In the genomic region with DNA sequence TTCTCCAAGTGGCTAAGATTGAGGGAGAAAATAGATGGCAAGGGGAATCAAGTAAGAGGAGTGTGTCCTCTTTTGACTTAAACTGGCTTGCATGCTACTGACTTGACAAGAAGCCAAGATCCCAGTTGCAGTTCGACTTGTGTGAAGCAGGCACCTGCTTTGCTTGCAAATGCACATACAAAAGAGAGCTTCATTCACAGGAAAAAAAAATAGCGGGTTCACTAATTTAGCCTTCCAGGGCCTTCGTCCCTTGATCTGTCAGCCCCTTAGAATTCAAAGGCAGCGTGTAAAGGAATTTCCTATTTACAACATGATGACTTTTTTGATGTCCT, we compare ENCODE assay signal across 9 cellular contexts.
A peak's percentile ranks its signal among the peaks of the same experiment; 100 is the strongest.
DNase-seq lines count a peak whose midpoint lies in the region; ATAC-seq and TF ChIP-seq lines count a peak whose summit lies in the region.
"Had no signal": no experiment of that assay in that cellular context is flagged by ENCODE, and none has a peak within 500 bp of the region (broad histone marks: within the 10 kb centered on the region; RNA-seq: fewer than 3 reads in every experiment).

No MANE protein-coding gene starts in this region.

- no peaks in the 10 kb centered on the region for H3F3A ChIP-seq in SK-N-SH (replicated peaks; ENCODE audit: insufficient read depth)

- H2AFZ ChIP-seq in SK-N-SH (ENCODE audit: low read depth), result no peak overlapping the region

- no peak for DNase-seq in T-helper 1 cell
- DNase-seq in activated CD8-positive, alpha-beta T cell treated with anti-CD3 and anti-CD28 coated beads, Interleukin-2, amount 10 ng/mL, durations not matched to agents 7 days and 5 days, result no peak
- DNase-seq in putamen (ENCODE audit: low spot score), result peak; percentile 67
- DNase-seq in activated CD8-positive, alpha-beta memory T cell treated with anti-CD3 and anti-CD28 coated beads for 24 hours, result no peak
- DNase-seq in SK-N-SH, result no peak
- no peak for DNase-seq in sciatic nerve (ENCODE audit: low spot score)
- DNase-seq: HFFc6 had no signal

- H3K27me3 Mint-ChIP-seq in T-helper 1 cell treated with Interleukin-12 subunit alpha and Interleukin-12 subunit beta and Interleukin-4 antibody, amounts not matched to agents 30 μg/mL and 1 μg/mL, for 36 hours (ENCODE audit: low read depth), result no peaks in the 10 kb centered on the region
- H3K27me3 Mint-ChIP-seq in activated CD8-positive, alpha-beta T cell treated with anti-CD3 and anti-CD28 coated beads, Interleukin-2, amount 10 ng/mL, durations not matched to agents 7 days and 5 days (ENCODE audit: low read depth), result no peaks in the 10 kb centered on the region

- no peak overlapping the region for H3K27ac ChIP-seq in SK-N-SH (ENCODE audit: low read depth in 2 of 2, low read length in 1 of 2)

- no peaks in the 10 kb centered on the region for H3K27me3 ChIP-seq in SK-N-SH (ENCODE audit: insufficient read depth)

- no peaks in the 10 kb centered on the region for H3K4me1 ChIP-seq in SK-N-SH (ENCODE audit: control insufficient read depth in 1 of 2, insufficient read depth in 2 of 2, low read depth in 1 of 2, low read length in 1 of 2)

- no peak overlapping the region for H3K4me3 ChIP-seq in SK-N-SH (ENCODE audit: low read depth in 2 of 2, low read length in 1 of 2)

- H3K36me3 Mint-ChIP-seq in T-helper 1 cell treated with Interleukin-12 subunit alpha and Interleukin-12 subunit beta and Interleukin-4 antibody, amounts not matched to agents 30 μg/mL and 1 μg/mL, for 36 hours (ENCODE audit: low read depth), result peaks cover 55% of the 10 kb centered on the region
- peaks cover 94% of the 10 kb centered on the region for H3K36me3 Mint-ChIP-seq in activated CD8-positive, alpha-beta T cell treated with anti-CD3 and anti-CD28 coated beads, Interleukin-2, amount 10 ng/mL, durations not matched to agents 7 days and 5 days (ENCODE audit: low read depth)

- POLR2A ChIA-PET in activated CD8-positive, alpha-beta T cell treated with anti-CD3 and anti-CD28 coated beads, Interleukin-2, amount 10 ng/mL, durations not matched to agents 7 days and 5 days (lab: Charles Lee), result interaction anchor here (0.6 to 4.0 kb wide), 16 partner anchors 18 to 104 kb away, joined by 3 to 42 read pairs (median 4); no protein-coding TSS in a partner anchor
- POLR2A ChIA-PET in SK-N-SH (lab: Yijun Ruan, JAX), result no interaction called here

- H4K20me1 ChIP-seq in SK-N-SH (ENCODE audit: insufficient read depth), result no peaks in the 10 kb centered on the region

- H3K27ac Mint-ChIP-seq in T-helper 1 cell treated with Interleukin-12 subunit alpha and Interleukin-12 subunit beta and Interleukin-4 antibody, amounts not matched to agents 30 μg/mL and 1 μg/mL, for 36 hours, result peak overlapping the region; percentile 76
- peak overlapping the region; percentile 84 for H3K27ac Mint-ChIP-seq in activated CD8-positive, alpha-beta T cell treated with anti-CD3 and anti-CD28 coated beads, Interleukin-2, amount 10 ng/mL, durations not matched to agents 7 days and 5 days
- H3K27ac Mint-ChIP-seq: HFFc6 had no signal

- no peaks in the 10 kb centered on the region for H3K9me2 ChIP-seq in SK-N-SH

- peak; percentile 36 for ATAC-seq in HG02840 (IDR thresholded peaks at IDR 0.05; ENCODE audit: low FRiP score, unreplicated experiment)
- peak; percentile 14 for ATAC-seq in activated CD8-positive, alpha-beta T cell treated with anti-CD3 and anti-CD28 coated beads, Interleukin-2, amount 10 ng/mL, durations not matched to agents 7 days and 5 days
- no peak for ATAC-seq in sciatic nerve

- intact Hi-C loops in sciatic nerve (cut with DNase I), result no loop called here

- H3K79me2 ChIP-seq in SK-N-SH (ENCODE audit: insufficient read depth), result no peaks in the 10 kb centered on the region

- no peaks in the 10 kb centered on the region for H3K36me3 ChIP-seq in SK-N-SH (replicated peaks in 1 of 2; ENCODE audit: control insufficient read depth in 1 of 2, insufficient read depth in 2 of 2, low read length in 1 of 2)

- H3K4me3 Mint-ChIP-seq in T-helper 1 cell treated with Interleukin-12 subunit alpha and Interleukin-12 subunit beta and Interleukin-4 antibody, amounts not matched to agents 30 μg/mL and 1 μg/mL, for 36 hours, result peak overlapping the region; percentile 63
- H3K4me3 Mint-ChIP-seq in activated CD8-positive, alpha-beta T cell treated with anti-CD3 and anti-CD28 coated beads, Interleukin-2, amount 10 ng/mL, durations not matched to agents 7 days and 5 days, result peak overlapping the region; percentile 65
- H3K4me3 Mint-ChIP-seq: HFFc6 had no signal

- no peak for TF ChIP-seq EP300 in SK-N-SH (IDR thresholded peaks at IDR 0.05; ENCODE audit: borderline replicate concordance in 1 of 2, low read depth in 1 of 2, low read length in 1 of 2)

- no peak for TF ChIP-seq RAD21 in SK-N-SH (IDR thresholded peaks at IDR 0.05; ENCODE audit: low read length)

- 37% methylated on average over 4 of the region's 4 CpGs for WGBS in SK-N-SH (ENCODE audit: low lambda C conversion rate)

- H3K4me1 Mint-ChIP-seq in T-helper 1 cell treated with Interleukin-12 subunit alpha and Interleukin-12 subunit beta and Interleukin-4 antibody, amounts not matched to agents 30 μg/mL and 1 μg/mL, for 36 hours (ENCODE audit: low read depth), result peaks cover 87% of the 10 kb centered on the region
- peaks cover 97% of the 10 kb centered on the region for H3K4me1 Mint-ChIP-seq in activated CD8-positive, alpha-beta T cell treated with anti-CD3 and anti-CD28 coated beads, Interleukin-2, amount 10 ng/mL, durations not matched to agents 7 days and 5 days (ENCODE audit: low read depth)

- no peak overlapping the region for H3K9ac ChIP-seq in SK-N-SH

- no peaks in the 10 kb centered on the region for H3K9me3 Mint-ChIP-seq in T-helper 1 cell treated with Interleukin-12 subunit alpha and Interleukin-12 subunit beta and Interleukin-4 antibody, amounts not matched to agents 30 μg/mL and 1 μg/mL, for 36 hours
- H3K9me3 Mint-ChIP-seq in activated CD8-positive, alpha-beta T cell treated with anti-CD3 and anti-CD28 coated beads, Interleukin-2, amount 10 ng/mL, durations not matched to agents 7 days and 5 days (ENCODE audit: insufficient read depth), result no peaks in the 10 kb centered on the region

- CTCF ChIA-PET in activated CD8-positive, alpha-beta T cell treated with anti-CD3 and anti-CD28 coated beads, Interleukin-2, amount 10 ng/mL, durations not matched to agents 7 days and 5 days (lab: Charles Lee), result interaction anchor here (0.6 to 1.6 kb wide), 9 partner anchors 16 to 294 kb away, joined by 3 to 8 read pairs (median 4); no protein-coding TSS in a partner anchor
- CTCF ChIA-PET in SK-N-SH (lab: Yijun Ruan, JAX), result no interaction called here

- H3K9me3 ChIP-seq in SK-N-SH, result no peaks in the 10 kb centered on the region; the same call in 1 of the 2 replicates

- no peak for TF ChIP-seq CTCF in SK-N-SH (IDR thresholded peaks at IDR 0.05)

- no peak overlapping the region for H3K4me2 ChIP-seq in SK-N-SH

TF ChIP-seq in SK-N-SH, 30 proteins besides CTCF, POLR2A, EP300 and RAD21:
- TF ChIP-seq YY1 (IDR thresholded peaks at IDR 0.05; ENCODE audit: low read depth) (no peak), POLR2AphosphoS5 (IDR thresholded peaks at IDR 0.05; ENCODE audit: low read depth, low read length) (no peak), ZBTB33 (IDR thresholded peaks at IDR 0.05; ENCODE audit: borderline replicate concordance, low read depth) (no peak), TEAD4 (IDR thresholded peaks at IDR 0.05; ENCODE audit: borderline replicate concordance, insufficient read depth) (no peak), RXRA (IDR thresholded peaks at IDR 0.05; ENCODE audit: borderline replicate concordance, low read depth) (no peak), SIN3A (IDR thresholded peaks at IDR 0.05; ENCODE audit: borderline replicate concordance, low read depth, low read length) (no peak), FOXJ3 (CRISPR knock-in tag; IDR thresholded peaks at IDR 0.05) (no peak), JUND (IDR thresholded peaks at IDR 0.05) (no peak)
TF ChIP-seq in SK-N-SH: peak in this region for 0.
